Comparison of ENCODE assay signal across 1 cellular context in the genomic region with DNA sequence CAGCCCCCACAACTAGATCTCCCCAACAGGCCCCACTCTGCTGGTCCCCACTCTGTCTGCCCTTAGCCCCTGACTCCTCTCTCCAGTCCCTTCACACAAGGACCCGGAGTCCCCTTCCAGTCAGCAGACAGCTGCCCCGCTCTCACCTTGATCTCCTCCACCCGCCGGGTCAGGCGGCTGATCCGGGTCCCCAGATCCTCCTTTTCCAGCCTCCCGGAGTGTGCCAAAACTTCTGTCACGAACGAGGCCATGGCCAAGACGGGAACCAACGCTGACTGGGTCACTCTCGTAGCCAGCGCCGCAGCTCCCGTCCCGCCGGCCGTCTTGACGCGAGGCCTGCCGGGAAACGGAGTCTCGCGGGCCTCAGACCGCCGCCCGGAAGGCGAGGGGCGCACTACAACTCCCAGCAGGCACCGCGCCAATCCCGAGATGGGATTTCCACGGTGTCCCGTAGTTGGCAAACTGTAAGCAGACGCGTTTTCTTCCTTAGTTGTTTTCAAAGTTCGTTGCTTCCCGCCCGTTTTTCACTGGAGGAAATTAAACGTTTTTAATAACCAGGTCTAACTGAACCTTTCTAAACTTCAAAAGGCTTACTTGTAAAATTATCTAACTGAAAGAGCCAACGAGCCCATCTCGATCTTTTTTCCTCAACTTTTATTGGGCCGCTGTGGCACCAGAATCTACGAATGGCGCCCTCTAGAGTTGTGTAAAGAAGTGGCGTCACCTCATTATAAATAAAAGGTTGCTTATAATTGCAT.
TF ChIP-seq lines count a peak whose summit lies in the region.

A gene with protein sequence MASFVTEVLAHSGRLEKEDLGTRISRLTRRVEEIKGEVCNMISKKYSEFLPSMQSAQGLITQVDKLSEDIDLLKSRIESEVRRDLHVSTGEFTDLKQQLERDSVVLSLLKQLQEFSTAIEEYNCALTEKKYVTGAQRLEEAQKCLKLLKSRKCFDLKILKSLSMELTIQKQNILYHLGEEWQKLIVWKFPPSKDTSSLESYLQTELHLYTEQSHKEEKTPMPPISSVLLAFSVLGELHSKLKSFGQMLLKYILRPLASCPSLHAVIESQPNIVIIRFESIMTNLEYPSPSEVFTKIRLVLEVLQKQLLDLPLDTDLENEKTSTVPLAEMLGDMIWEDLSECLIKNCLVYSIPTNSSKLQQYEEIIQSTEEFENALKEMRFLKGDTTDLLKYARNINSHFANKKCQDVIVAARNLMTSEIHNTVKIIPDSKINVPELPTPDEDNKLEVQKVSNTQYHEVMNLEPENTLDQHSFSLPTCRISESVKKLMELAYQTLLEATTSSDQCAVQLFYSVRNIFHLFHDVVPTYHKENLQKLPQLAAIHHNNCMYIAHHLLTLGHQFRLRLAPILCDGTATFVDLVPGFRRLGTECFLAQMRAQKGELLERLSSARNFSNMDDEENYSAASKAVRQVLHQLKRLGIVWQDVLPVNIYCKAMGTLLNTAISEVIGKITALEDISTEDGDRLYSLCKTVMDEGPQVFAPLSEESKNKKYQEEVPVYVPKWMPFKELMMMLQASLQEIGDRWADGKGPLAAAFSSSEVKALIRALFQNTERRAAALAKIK (minus strand): TSS at position 277 of the 758 bp plus-strand sequence. CDS start 26 bp downstream, at position 251.

TF ChIP-seq in HepG2, 621 proteins besides CTCF, POLR2A, EP300 and RAD21 (continued from another document and continues in another):
- TF ChIP-seq, protein P1, sequence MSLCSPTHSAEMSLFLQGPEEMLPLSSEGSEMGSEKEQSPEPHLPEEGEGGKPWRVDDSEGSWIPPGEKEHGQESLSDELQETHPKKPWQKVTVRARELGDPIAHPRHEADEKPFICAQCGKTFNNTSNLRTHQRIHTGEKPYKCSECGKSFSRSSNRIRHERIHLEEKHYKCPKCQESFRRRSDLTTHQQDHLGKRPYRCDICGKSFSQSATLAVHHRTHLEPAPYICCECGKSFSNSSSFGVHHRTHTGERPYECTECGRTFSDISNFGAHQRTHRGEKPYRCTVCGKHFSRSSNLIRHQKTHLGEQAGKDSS (CRISPR knock-in tag; IDR thresholded peaks at IDR 0.05; ENCODE audit: borderline replicate concordance, low read depth): peak; percentile 53; the same call in 1 of the 2 replicates
- TF ChIP-seq DPF2 (CRISPR knock-in tag; IDR thresholded peaks at IDR 0.05; ENCODE audit: borderline replicate concordance, low read depth) (no peak), ZNF251 (CRISPR knock-in tag; IDR thresholded peaks at IDR 0.05) (no peak), ZNF547 (CRISPR knock-in tag; IDR thresholded peaks at IDR 0.05) (no peak), NCOA2 (CRISPR knock-in tag; IDR thresholded peaks at IDR 0.05) (no peak), MAFK (conservative IDR thresholded peaks at IDR 0.05 in 1 of 2, IDR thresholded peaks at IDR 0.05 in 1 of 2; ENCODE audit: low read length in 2 of 2) (no peak), SAP130 (CRISPR knock-in tag; IDR thresholded peaks at IDR 0.05; ENCODE audit: low read depth) (peak; percentile 86), FOXO1 (CRISPR knock-in tag; IDR thresholded peaks at IDR 0.05) (peak; percentile 29; the same call in 1 of the 2 replicates), TP53 (CRISPR knock-in tag; conservative IDR thresholded peaks at IDR 0.05) (0 out of 2 replicates have a peak, but pooled peaks have one; percentile 45), SNAI1 (CRISPR knock-in tag; IDR thresholded peaks at IDR 0.05; ENCODE audit: borderline replicate concordance) (no peak), HDAC6 (IDR thresholded peaks at IDR 0.05; ENCODE audit: low read depth, low read length) (no peak), ZNF761 (CRISPR knock-in tag; conservative IDR thresholded peaks at IDR 0.05) (0 out of 2 replicates have a peak, but pooled peaks have one; percentile 31), RBM39 (IDR thresholded peaks at IDR 0.05; ENCODE audit: low read depth, low read length, poor library complexity, severe bottlenecking) (peak; percentile 40), ELF3 (CRISPR knock-in tag; IDR thresholded peaks at IDR 0.05) (peak; percentile 74), ETV5 (CRISPR knock-in tag; IDR thresholded peaks at IDR 0.05; ENCODE audit: borderline replicate concordance) (peak; percentile 62; the same call in 1 of the 2 replicates), ZHX1 (CRISPR knock-in tag; IDR thresholded peaks at IDR 0.05; ENCODE audit: low read depth) (no peak), ZBTB38 (CRISPR knock-in tag; IDR thresholded peaks at IDR 0.05) (no peak; the same call in 1 of the 2 replicates), BHLHE40 (IDR thresholded peaks at IDR 0.05; ENCODE audit: low read length) (no peak), ZNF367 (CRISPR knock-in tag; IDR thresholded peaks at IDR 0.05; ENCODE audit: borderline replicate concordance) (no peak), PRDM10 (CRISPR knock-in tag; IDR thresholded peaks at IDR 0.05; ENCODE audit: low read depth) (no peak), ZSCAN9 (CRISPR knock-in tag; IDR thresholded peaks at IDR 0.05; ENCODE audit: borderline replicate concordance) (0 out of 2 replicates have a peak, but pooled peaks have one; percentile 26), SRSF9 (IDR thresholded peaks at IDR 0.05; ENCODE audit: borderline replicate concordance, insufficient read depth, low read depth, low read length, poor library complexity, severe bottlenecking) (no peak), TMF1 (CRISPR knock-in tag; IDR thresholded peaks at IDR 0.05; ENCODE audit: low read depth) (peak; percentile 39; the same call in 1 of the 2 replicates), RELA (CRISPR knock-in tag; IDR thresholded peaks at IDR 0.05) (no peak), ZNF83 (CRISPR knock-in tag; IDR thresholded peaks at IDR 0.05; ENCODE audit: borderline replicate concordance) (no peak), MEIS1 (CRISPR knock-in tag; IDR thresholded peaks at IDR 0.05; ENCODE audit: borderline replicate concordance) (no peak), SP1 (IDR thresholded peaks at IDR 0.05) (no peak), SP1 (CRISPR knock-in tag; IDR thresholded peaks at IDR 0.05) (no peak), CENPBD1 (CRISPR knock-in tag; IDR thresholded peaks at IDR 0.05; ENCODE audit: borderline replicate concordance, low read depth) (0 out of 2 replicates have a peak, but pooled peaks have one; percentile 43)
- TF ChIP-seq, protein P2, sequence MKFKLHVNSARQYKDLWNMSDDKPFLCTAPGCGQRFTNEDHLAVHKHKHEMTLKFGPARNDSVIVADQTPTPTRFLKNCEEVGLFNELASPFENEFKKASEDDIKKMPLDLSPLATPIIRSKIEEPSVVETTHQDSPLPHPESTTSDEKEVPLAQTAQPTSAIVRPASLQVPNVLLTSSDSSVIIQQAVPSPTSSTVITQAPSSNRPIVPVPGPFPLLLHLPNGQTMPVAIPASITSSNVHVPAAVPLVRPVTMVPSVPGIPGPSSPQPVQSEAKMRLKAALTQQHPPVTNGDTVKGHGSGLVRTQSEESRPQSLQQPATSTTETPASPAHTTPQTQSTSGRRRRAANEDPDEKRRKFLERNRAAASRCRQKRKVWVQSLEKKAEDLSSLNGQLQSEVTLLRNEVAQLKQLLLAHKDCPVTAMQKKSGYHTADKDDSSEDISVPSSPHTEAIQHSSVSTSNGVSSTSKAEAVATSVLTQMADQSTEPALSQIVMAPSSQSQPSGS (CRISPR knock-in tag; IDR thresholded peaks at IDR 0.05): peak; percentile 63; the same call in 1 of the 2 replicates
- TF ChIP-seq, protein P3, sequence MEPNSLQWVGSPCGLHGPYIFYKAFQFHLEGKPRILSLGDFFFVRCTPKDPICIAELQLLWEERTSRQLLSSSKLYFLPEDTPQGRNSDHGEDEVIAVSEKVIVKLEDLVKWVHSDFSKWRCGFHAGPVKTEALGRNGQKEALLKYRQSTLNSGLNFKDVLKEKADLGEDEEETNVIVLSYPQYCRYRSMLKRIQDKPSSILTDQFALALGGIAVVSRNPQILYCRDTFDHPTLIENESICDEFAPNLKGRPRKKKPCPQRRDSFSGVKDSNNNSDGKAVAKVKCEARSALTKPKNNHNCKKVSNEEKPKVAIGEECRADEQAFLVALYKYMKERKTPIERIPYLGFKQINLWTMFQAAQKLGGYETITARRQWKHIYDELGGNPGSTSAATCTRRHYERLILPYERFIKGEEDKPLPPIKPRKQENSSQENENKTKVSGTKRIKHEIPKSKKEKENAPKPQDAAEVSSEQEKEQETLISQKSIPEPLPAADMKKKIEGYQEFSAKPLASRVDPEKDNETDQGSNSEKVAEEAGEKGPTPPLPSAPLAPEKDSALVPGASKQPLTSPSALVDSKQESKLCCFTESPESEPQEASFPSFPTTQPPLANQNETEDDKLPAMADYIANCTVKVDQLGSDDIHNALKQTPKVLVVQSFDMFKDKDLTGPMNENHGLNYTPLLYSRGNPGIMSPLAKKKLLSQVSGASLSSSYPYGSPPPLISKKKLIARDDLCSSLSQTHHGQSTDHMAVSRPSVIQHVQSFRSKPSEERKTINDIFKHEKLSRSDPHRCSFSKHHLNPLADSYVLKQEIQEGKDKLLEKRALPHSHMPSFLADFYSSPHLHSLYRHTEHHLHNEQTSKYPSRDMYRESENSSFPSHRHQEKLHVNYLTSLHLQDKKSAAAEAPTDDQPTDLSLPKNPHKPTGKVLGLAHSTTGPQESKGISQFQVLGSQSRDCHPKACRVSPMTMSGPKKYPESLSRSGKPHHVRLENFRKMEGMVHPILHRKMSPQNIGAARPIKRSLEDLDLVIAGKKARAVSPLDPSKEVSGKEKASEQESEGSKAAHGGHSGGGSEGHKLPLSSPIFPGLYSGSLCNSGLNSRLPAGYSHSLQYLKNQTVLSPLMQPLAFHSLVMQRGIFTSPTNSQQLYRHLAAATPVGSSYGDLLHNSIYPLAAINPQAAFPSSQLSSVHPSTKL (CRISPR knock-in tag; IDR thresholded peaks at IDR 0.05): peak; percentile 25; the same call in 1 of the 2 replicates
- TF ChIP-seq, protein P4, sequence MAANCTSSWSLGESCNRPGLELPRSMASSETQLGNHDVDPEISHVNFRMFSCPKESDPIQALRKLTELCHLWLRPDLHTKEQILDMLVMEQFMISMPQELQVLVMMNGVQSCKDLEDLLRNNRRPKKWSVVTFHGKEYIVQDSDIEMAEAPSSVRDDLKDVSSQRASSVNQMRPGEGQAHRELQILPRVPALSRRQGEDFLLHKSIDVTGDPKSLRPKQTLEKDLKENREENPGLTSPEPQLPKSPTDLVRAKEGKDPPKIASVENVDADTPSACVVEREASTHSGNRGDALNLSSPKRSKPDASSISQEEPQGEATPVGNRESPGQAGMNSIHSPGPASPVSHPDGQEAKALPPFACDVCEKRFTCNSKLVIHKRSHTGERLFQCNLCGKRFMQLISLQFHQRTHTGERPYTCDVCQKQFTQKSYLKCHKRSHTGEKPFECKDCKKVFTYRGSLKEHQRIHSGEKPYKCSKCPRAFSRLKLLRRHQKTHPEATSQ (CRISPR knock-in tag; IDR thresholded peaks at IDR 0.05; ENCODE audit: borderline replicate concordance): peak; percentile 54; the same call in 1 of the 2 replicates
- TF ChIP-seq, protein P5, sequence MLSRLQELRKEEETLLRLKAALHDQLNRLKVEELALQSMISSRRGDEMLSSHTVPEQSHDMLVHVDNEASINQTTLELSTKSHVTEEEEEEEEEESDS (CRISPR knock-in tag; IDR thresholded peaks at IDR 0.05; ENCODE audit: borderline replicate concordance): no peak
- TF ChIP-seq, protein P6, sequence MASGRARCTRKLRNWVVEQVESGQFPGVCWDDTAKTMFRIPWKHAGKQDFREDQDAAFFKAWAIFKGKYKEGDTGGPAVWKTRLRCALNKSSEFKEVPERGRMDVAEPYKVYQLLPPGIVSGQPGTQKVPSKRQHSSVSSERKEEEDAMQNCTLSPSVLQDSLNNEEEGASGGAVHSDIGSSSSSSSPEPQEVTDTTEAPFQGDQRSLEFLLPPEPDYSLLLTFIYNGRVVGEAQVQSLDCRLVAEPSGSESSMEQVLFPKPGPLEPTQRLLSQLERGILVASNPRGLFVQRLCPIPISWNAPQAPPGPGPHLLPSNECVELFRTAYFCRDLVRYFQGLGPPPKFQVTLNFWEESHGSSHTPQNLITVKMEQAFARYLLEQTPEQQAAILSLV (CRISPR knock-in tag; IDR thresholded peaks at IDR 0.05; ENCODE audit: borderline replicate concordance): 0 out of 2 replicates have a peak, but pooled peaks have one; percentile 48
